1 cellular context compared by ENCODE assay signal in genomic region chr4:337143-337931, GRCh38.
TF ChIP-seq lines count a peak whose summit lies in the region.

Gene ZNF141 (plus strand): TSS chr4:337814. CDS start chr4:337984, 170 bp downstream.

TF ChIP-seq in GM12878, 131 proteins besides CTCF, POLR2A, EP300 and RAD21 (continued from another document):
- peak; percentile 76 for TF ChIP-seq ZNF687 (IDR thresholded peaks at IDR 0.05)
- no peak for TF ChIP-seq ETV6 (conservative IDR thresholded peaks at IDR 0.05 in 1 of 2, IDR thresholded peaks at IDR 0.05 in 1 of 2; ENCODE audit: borderline replicate concordance in 1 of 2, low read depth in 1 of 2)
- peak; percentile 86 for TF ChIP-seq ATF7 (IDR thresholded peaks at IDR 0.05; ENCODE audit: low read depth)
- no peak for TF ChIP-seq EED (IDR thresholded peaks at IDR 0.05; ENCODE audit: low read depth)
- no peak; the same call in 1 of the 2 replicates for TF ChIP-seq TCF3 (IDR thresholded peaks at IDR 0.05; ENCODE audit: borderline replicate concordance, insufficient read depth, low read depth, low read length)
- TF ChIP-seq ESRRA (IDR thresholded peaks at IDR 0.05; ENCODE audit: low read length), result peak; percentile 55; the same call in 1 of the 2 replicates
- TF ChIP-seq ELK1 (IDR thresholded peaks at IDR 0.05; ENCODE audit: low read depth, low read length), result peak; percentile 52; the same call in 1 of the 2 replicates
- peak; percentile 63; the same call in 1 of the 2 replicates for TF ChIP-seq MTA2 (IDR thresholded peaks at IDR 0.05; ENCODE audit: low read depth)
- TF ChIP-seq PBX3 (IDR thresholded peaks at IDR 0.05; ENCODE audit: insufficient replicate concordance, low read depth, low read length), result peak; percentile 100
- TF ChIP-seq CHD1 (IDR thresholded peaks at IDR 0.05; ENCODE audit: low read depth, low read length), result 0 out of 2 replicates have a peak, but pooled peaks have one; percentile 72
- TF ChIP-seq GABPA (IDR thresholded peaks at IDR 0.05; ENCODE audit: low read depth), result peak; percentile 90
- peak; percentile 55; the same call in 1 of the 2 replicates for TF ChIP-seq NKRF (conservative IDR thresholded peaks at IDR 0.05)
- TF ChIP-seq NFYA (IDR thresholded peaks at IDR 0.05; ENCODE audit: borderline replicate concordance, low read depth, low read length), result peak; percentile 76
- TF ChIP-seq BACH1 (IDR thresholded peaks at IDR 0.05; ENCODE audit: borderline replicate concordance), result peak; percentile 79
- no peak for TF ChIP-seq IRF5 (IDR thresholded peaks at IDR 0.05; ENCODE audit: borderline replicate concordance)
- TF ChIP-seq BHLHE40 (IDR thresholded peaks at IDR 0.05; ENCODE audit: borderline replicate concordance in 1 of 2, low read depth in 2 of 2, low read length in 1 of 2), result peak; percentile 47 to 58
- peak; percentile 57; the same call in 1 of the 2 replicates for TF ChIP-seq LARP7 (IDR thresholded peaks at IDR 0.05)
- 0 out of 2 replicates have a peak, but pooled peaks have one; percentile 5 for TF ChIP-seq IRF4 (IDR thresholded peaks at IDR 0.05; ENCODE audit: low read depth, low read length)
